ENCODE assay signal across 32 cellular contexts in genomic region chr17:83037084-83037950, GRCh38. TPM values are rescaled to one million over a fixed set of nuclear protein-coding genes. Genes with fewer than 3 reads are reported as not detected.
DNase-seq lines count a peak whose midpoint lies in the region; ATAC-seq and TF ChIP-seq lines count a peak whose summit lies in the region.
"Had no signal": no experiment of that assay in that cellular context is flagged by ENCODE, and none has a peak within 500 bp of the region (broad histone marks: within the 10 kb centered on the region; RNA-seq: fewer than 3 reads in every experiment).

No MANE protein-coding gene starts in this region.

- no peaks in the 10 kb centered on the region for H3K4me1 Mint-ChIP-seq in CD8-positive, alpha-beta T cell (ENCODE audit: low read depth)
- H3K4me1 Mint-ChIP-seq: CD14-positive monocyte; central memory CD8-positive, alpha-beta T cell; IgD-negative memory B cell; stimulated activated memory B cell treated with anti-CD40 and anti-IgM and Interleukin-4, amounts not matched to agents 10 μg/mL and 1 μg/mL and 100 μg/mL, for 72 hours had no signal

- POLR2A ChIA-PET in CD8-positive, alpha-beta T cell (lab: Charles Lee): no interaction called here

- peaks cover 65% of the 10 kb centered on the region for H3K36me3 Mint-ChIP-seq in CD8-positive, alpha-beta T cell

- H3K4me1 ChIP-seq in neutrophil (ENCODE audit: control insufficient read depth in 1 of 2, insufficient read depth in 1 of 2, low read depth in 1 of 2, low read length in 1 of 2) (no peaks in the 10 kb centered on the region), foreskin keratinocyte (no peaks in the 10 kb centered on the region)
- no peaks in the 10 kb centered on the region for H3K4me1 ChIP-seq in CD8-positive, alpha-beta T cell (ENCODE audit: insufficient read depth, low read length)
- H3K4me1 ChIP-seq: adrenal gland, esophagus squamous epithelium, gastroesophageal sphincter had no signal

- no peak overlapping the region for H3K4me3 Mint-ChIP-seq in CD8-positive, alpha-beta T cell
- H3K4me3 Mint-ChIP-seq: activated naive CD4-positive, alpha-beta T cell treated with anti-CD3 and anti-CD28 coated beads for 36 hours; CD14-positive monocyte; central memory CD8-positive, alpha-beta T cell; IgD-negative memory B cell; stimulated activated memory B cell treated with anti-CD40 and anti-IgM and Interleukin-4, amounts not matched to agents 10 μg/mL and 1 μg/mL and 100 μg/mL, for 72 hours had no signal

- no peak overlapping the region for H3K4me3 ChIP-seq in neutrophil (ENCODE audit: low read depth in 1 of 2, low read length in 1 of 2)
- H3K4me3 ChIP-seq in CD8-positive, alpha-beta T cell (ENCODE audit: low read depth, low read length): no peak overlapping the region
- H3K4me3 ChIP-seq: adrenal gland, esophagus squamous epithelium, gastroesophageal sphincter, hepatocyte had no signal

- H3K27me3 ChIP-seq in layer of hippocampus (ENCODE audit: control insufficient read depth, insufficient read depth, low read length) (no peaks in the 10 kb centered on the region), neutrophil (no peaks in the 10 kb centered on the region), foreskin keratinocyte (no peaks in the 10 kb centered on the region)
- H3K27me3 ChIP-seq in CD8-positive, alpha-beta T cell (ENCODE audit: insufficient read depth, low read length): no peaks in the 10 kb centered on the region
- H3K27me3 ChIP-seq: adrenal gland, esophagus squamous epithelium, gastroesophageal sphincter, hepatocyte had no signal

- H3K27ac Mint-ChIP-seq in CD8-positive, alpha-beta T cell: no peak overlapping the region
- H3K27ac Mint-ChIP-seq: activated naive CD4-positive, alpha-beta T cell treated with anti-CD3 and anti-CD28 coated beads for 36 hours; IgD-negative memory B cell; stimulated activated memory B cell treated with anti-CD40 and anti-IgM and Interleukin-4, amounts not matched to agents 10 μg/mL and 1 μg/mL and 100 μg/mL, for 72 hours had no signal

- peaks cover 34% of the 10 kb centered on the region for H3K36me3 ChIP-seq in neutrophil
- no peaks in the 10 kb centered on the region for H3K36me3 ChIP-seq in CD8-positive, alpha-beta T cell (ENCODE audit: insufficient read depth, low read length)

- no peak for TF ChIP-seq CTCF in neutrophil (IDR thresholded peaks at IDR 0.05)
- no peak for TF ChIP-seq CTCF in CD8-positive, alpha-beta T cell (IDR thresholded peaks at IDR 0.05)
- no peak for TF ChIP-seq CTCF in foreskin keratinocyte (conservative IDR thresholded peaks at IDR 0.05)

- intact Hi-C loops in CD8-positive, alpha-beta T cell (cut with DNase I, micrococcal nuclease): no loop called here

- no peaks in the 10 kb centered on the region for H3K9me3 ChIP-seq in neutrophil
- peaks cover 4% of the 10 kb centered on the region for H3K9me3 ChIP-seq in CD8-positive, alpha-beta T cell (ENCODE audit: low read length)

- CTCF ChIA-PET in CD8-positive, alpha-beta T cell (lab: Charles Lee): no interaction called here

- H3K27me3 Mint-ChIP-seq in CD8-positive, alpha-beta T cell (ENCODE audit: low read depth): no peaks in the 10 kb centered on the region
- H3K27me3 Mint-ChIP-seq: central memory CD8-positive, alpha-beta T cell; IgD-negative memory B cell; stimulated activated memory B cell treated with anti-CD40 and anti-IgM and Interleukin-4, amounts not matched to agents 10 μg/mL and 1 μg/mL and 100 μg/mL, for 72 hours had no signal

- H3K27ac ChIP-seq in layer of hippocampus (ENCODE audit: low read depth, low read length) (peak overlapping the region; percentile 35), neutrophil (peak overlapping the region; percentile 36), foreskin keratinocyte (no peak overlapping the region)
- no peak overlapping the region for H3K27ac ChIP-seq in CD8-positive, alpha-beta T cell (ENCODE audit: low read depth, low read length)
- H3K27ac ChIP-seq: adrenal gland, esophagus squamous epithelium, gastroesophageal sphincter, hepatocyte, VCaP had no signal

- no peak for ATAC-seq in CD8-positive, alpha-beta T cell
- ATAC-seq in HG03159 (IDR thresholded peaks at IDR 0.05; ENCODE audit: unreplicated experiment): no peak
- ATAC-seq in foreskin keratinocyte: no peak
- ATAC-seq in HG03439 (IDR thresholded peaks at IDR 0.05; ENCODE audit: unreplicated experiment): no peak
- ATAC-seq: gastroesophageal sphincter; left colon; Panc1; stimulated activated memory B cell treated with anti-CD40 and anti-IgM and Interleukin-4, amounts not matched to agents 10 μg/mL and 1 μg/mL and 100 μg/mL, for 72 hours had no signal

- DNase-seq in activated CD8-positive, alpha-beta memory T cell treated with anti-CD3 and anti-CD28 coated beads, Interleukin-2, amount 50 U/mL, for 48 hours: peak; percentile 20
- DNase-seq in activated CD8-positive, alpha-beta memory T cell treated with anti-CD3 and anti-CD28 coated beads, Interleukin-2, amount 50 U/mL, for 4 hours: no peak
- no peak for DNase-seq in CD8-positive, alpha-beta T cell
- DNase-seq in foreskin keratinocyte: no peak
- DNase-seq: activated CD4-positive, alpha-beta T cell treated with anti-CD3 and anti-CD28 coated beads for 4 hours; activated naive CD4-positive, alpha-beta T cell treated with anti-CD3 and anti-CD28 coated beads for 36 hours; activated T-cell treated with anti-CD3 and anti-CD28 coated beads, Interleukin-2, amount 50 U/mL, for 48 hours; dermis blood vessel endothelial cell; DMS79 treated with DMSO at 0.1 percent for 48 hours; esophagus squamous epithelium; GDM1; left colon; MV-4-11; NCI-H146; NCI-H2107; NCI-H774; SHP77; T-helper 9 cell; trophoblast cell had no signal

- H3K9me3 Mint-ChIP-seq in CD8-positive, alpha-beta T cell: peaks cover 9% of the 10 kb centered on the region

RNA-seq across cellular contexts. Expression of gene METRNL, which starts 42.1 kb away (rescaled TPM):
- 100 to 1,000 TPM; 153 to 158 TPM for total RNA-seq in CD8-positive, alpha-beta T cell
- 1.4 and 2.0 TPM in 2 replicates for total RNA-seq in foreskin keratinocyte
- 2.0 and 3.6 TPM in 2 replicates for polyA plus RNA-seq in foreskin keratinocyte

Comparison
In these comparisons a context has a peak if more than half of its experiments do, and no peak if none do; other contexts are left out.
1. H3K27ac ChIP-seq: peak in layer of hippocampus (single experiment) and neutrophil (single experiment); none in CD8-positive, alpha-beta T cell (single experiment) and foreskin keratinocyte (single experiment).
2. RNA of gene METRNL, which starts 42.1 kb away (total RNA-seq): 153 to 158 TPM in CD8-positive, alpha-beta T cell; 1.4 to 2.0 TPM in foreskin keratinocyte; every median in the first group is over 10 times any median in the second.